In the genomic region with DNA sequence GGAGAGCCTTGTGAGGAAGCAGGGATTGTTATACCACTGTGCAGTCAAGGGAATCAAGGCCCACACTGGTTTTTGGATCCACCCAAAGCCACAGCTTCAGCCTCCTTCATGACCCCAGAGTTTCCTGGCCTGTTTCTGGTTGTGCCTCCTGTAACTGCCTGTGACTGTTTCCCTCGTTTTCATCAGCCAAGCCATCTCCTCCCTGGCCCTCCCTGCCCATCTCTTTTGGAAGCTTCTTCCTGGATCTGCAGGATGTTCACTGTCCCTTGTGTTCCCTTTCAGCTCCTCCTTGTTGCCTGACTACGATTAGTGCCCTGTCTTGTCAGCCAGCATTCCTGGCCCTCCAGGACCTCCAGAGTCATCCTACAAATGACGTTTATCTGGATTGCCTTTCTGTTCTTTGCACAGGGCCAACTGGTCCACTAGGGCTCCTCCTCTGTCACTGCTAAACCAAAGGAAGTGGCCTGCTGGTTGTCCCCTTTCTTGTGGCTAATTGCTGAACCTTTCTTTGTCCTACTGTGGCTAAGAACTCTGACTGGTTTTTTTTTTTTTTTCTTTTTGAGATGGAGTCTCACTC, we compare ENCODE assay signal across 11 cellular contexts. TPM values are rescaled to one million over a fixed set of nuclear protein-coding genes. Genes with fewer than 3 reads are reported as not detected.
A peak's percentile ranks its signal among the peaks of the same experiment; 100 is the strongest.
DNase-seq lines count a peak whose midpoint lies in the region; ATAC-seq and TF ChIP-seq lines count a peak whose summit lies in the region.
"Had no signal": no experiment of that assay in that cellular context is flagged by ENCODE, and none has a peak within 500 bp of the region (broad histone marks: within the 10 kb centered on the region; RNA-seq: fewer than 3 reads in every experiment).

No MANE protein-coding gene starts in this region.

- no peaks in the 10 kb centered on the region for H3K27me3 Mint-ChIP-seq in endodermal cell (ENCODE audit: insufficient read depth)

- WGBS in endodermal cell (ENCODE audit: insufficient coverage in 1 of 2, insufficient read length in 1 of 2), 2 experiments = 90 to 91% methylated on average over 3 of the region's 3 CpGs

- intact Hi-C loops in left lung (cut with DNase I) = no loop called here

- H3K4me1 Mint-ChIP-seq in endodermal cell = peaks cover 11% of the 10 kb centered on the region

- H3K4me3 ChIP-seq in astrocyte of the spinal cord (ENCODE audit: low read depth, low read length) (no peak overlapping the region), left lung (no peak overlapping the region), endodermal cell (ENCODE audit: low read length) (no peak overlapping the region), WERI-Rb-1 (ENCODE audit: low read depth, low read length) (no peak overlapping the region)

- peak overlapping the region; percentile 48 to 49 for H3K27ac ChIP-seq in left lung
- peak overlapping the region; percentile 46 for H3K27ac ChIP-seq in substantia nigra (ENCODE audit: low read depth, low read length, poor library complexity, severe bottlenecking)
- H3K27ac ChIP-seq in endodermal cell (ENCODE audit: low read depth, low read length) = no peak overlapping the region
- H3K27ac ChIP-seq in WERI-Rb-1 = no peak overlapping the region
- H3K27ac ChIP-seq: 22Rv1 had no signal

- H3K36me3 ChIP-seq in left lung = peaks cover 0 to 83% of the 10 kb centered on the region in 2 donors
- peaks cover 71% of the 10 kb centered on the region for H3K36me3 ChIP-seq in endodermal cell (ENCODE audit: control insufficient read depth, insufficient read depth, low read length)
- H3K36me3 ChIP-seq in WERI-Rb-1 = peaks cover 3% of the 10 kb centered on the region; the same call in 1 of the 2 replicates

- peak; percentile 45 for ATAC-seq in left lung

- H3K9me3 ChIP-seq in left lung (no peaks in the 10 kb centered on the region), endodermal cell (ENCODE audit: control insufficient read depth, low read length) (no peaks in the 10 kb centered on the region), WERI-Rb-1 (ENCODE audit: severe bottlenecking) (no peaks in the 10 kb centered on the region)

- H3K4me1 ChIP-seq in left lung = peaks cover 4 to 8% of the 10 kb centered on the region in 2 donors
- no peaks in the 10 kb centered on the region for H3K4me1 ChIP-seq in endodermal cell (ENCODE audit: control insufficient read depth, insufficient read depth, low read length)

- H3K36me3 Mint-ChIP-seq in endodermal cell (ENCODE audit: low read depth) = peaks cover 87% of the 10 kb centered on the region

- in situ Hi-C loops in astrocyte of the spinal cord (cut with HindIII; ENCODE audit: low sequenced_read_pairs) = no loop called here

- no peak overlapping the region for H3K27ac Mint-ChIP-seq in endodermal cell

- no peak overlapping the region for H3K4me3 Mint-ChIP-seq in endodermal cell

- no peak for TF ChIP-seq CTCF in astrocyte of the spinal cord (IDR thresholded peaks at IDR 0.05; ENCODE audit: low read depth, low read length)
- TF ChIP-seq CTCF in left lung (IDR thresholded peaks at IDR 0.05) = no peak
- TF ChIP-seq CTCF in endodermal cell (conservative IDR thresholded peaks at IDR 0.05) = no peak
- no peak for TF ChIP-seq CTCF in WERI-Rb-1 (IDR thresholded peaks at IDR 0.05; ENCODE audit: low read depth, low read length)

- DNase-seq in NCI-H146 (lab: John Stamatoyannopoulos, UW) (peak; percentile 26), NCI-H146 treated with DMSO at 0.1 percent for 48 hours (lab: John Stamatoyannopoulos, UW; ENCODE audit: unreplicated experiment) (no peak), astrocyte of the spinal cord (ENCODE audit: low read depth, low spot score) (peak; percentile 47), left lung (no peak), substantia nigra (lab: John Stamatoyannopoulos, UW) (no peak), endodermal cell (no peak), WERI-Rb-1 (no peak)
- no peak for DNase-seq in activated CD4-positive, alpha-beta T cell treated with anti-CD3 and anti-CD28 coated beads, Interleukin-2, amount 50 U/mL, for 48 hours
- DNase-seq: GDM1, NCI-H2171 treated with DMSO at 0.1 percent for 48 hours had no signal

- H3K9ac ChIP-seq in endodermal cell (ENCODE audit: extremely low read depth, low read length, poor library complexity, severe bottlenecking) = no peak overlapping the region

- H3K27me3 ChIP-seq in left lung = no peaks in the 10 kb centered on the region
- H3K27me3 ChIP-seq in endodermal cell (ENCODE audit: control insufficient read depth, insufficient read depth, low read length, poor library complexity, severe bottlenecking) = no peaks in the 10 kb centered on the region
- H3K27me3 ChIP-seq in WERI-Rb-1 (ENCODE audit: insufficient read depth, low read depth, severe bottlenecking) = no peaks in the 10 kb centered on the region

- H3K9me3 Mint-ChIP-seq in endodermal cell = no peaks in the 10 kb centered on the region

RNA-seq across cellular contexts. Expression of a gene that starts 17.9 kb away (rescaled TPM):
- total RNA-seq in left lung = 10 to 100 TPM; 71.9 to 85.9 TPM
- total RNA-seq in endodermal cell = 10 to 100 TPM; 32.5 to 34.3 TPM
- 11.8 TPM for polyA plus RNA-seq in endodermal cell (2013, experiment 1 of 2)
- 12.3 TPM for polyA plus RNA-seq in endodermal cell (2013, experiment 2 of 2)

RNA-seq across cellular contexts. Expression of a gene that starts 37.0 kb away (rescaled TPM):
- 1 to 10 TPM; 1.8 to 2.6 TPM for total RNA-seq in left lung
- 1 to 10 TPM; 2.2 to 2.5 TPM for total RNA-seq in endodermal cell
- 2.8 TPM for polyA plus RNA-seq in endodermal cell (2013, experiment 1 of 2)
- polyA plus RNA-seq in endodermal cell (2013, experiment 2 of 2) = 3.1 TPM

Comparison
In these comparisons a context has a peak if more than half of its experiments do, and no peak if none do; other contexts are left out.
1. DNase-seq: peak in NCI-H146 (single experiment) and astrocyte of the spinal cord (single experiment); none in NCI-H146 treated with DMSO at 0.1 percent for 48 hours (single experiment), left lung (0 of 2), substantia nigra (0 of 49), endodermal cell (single experiment), WERI-Rb-1 (single experiment) and activated CD4-positive, alpha-beta T cell treated with anti-CD3 and anti-CD28 coated beads, Interleukin-2, amount 50 U/mL, for 48 hours (0 of 2).
2. H3K27ac ChIP-seq: peak in left lung (2 of 2) and substantia nigra (single experiment); none in endodermal cell (single experiment) and WERI-Rb-1 (single experiment).